ENCODE assay signal across 18 cellular contexts in genomic region chr10:117734626-117735405, GRCh38.
DNase-seq lines count a peak whose midpoint lies in the region; ATAC-seq and TF ChIP-seq lines count a peak whose summit lies in the region.
"Had no signal": no experiment of that assay in that cellular context is flagged by ENCODE, and none has a peak within 500 bp of the region (broad histone marks: within the 10 kb centered on the region; RNA-seq: fewer than 3 reads in every experiment).

No MANE protein-coding gene starts in this region.

- H3K4me1 ChIP-seq in HUES64 (ENCODE audit: insufficient read depth, low read length) (peaks cover 26% of the 10 kb centered on the region), iPS-15b (ENCODE audit: control insufficient read depth, insufficient read depth, low read length) (no peaks in the 10 kb centered on the region), trophoblast cell (ENCODE audit: control insufficient read depth in 1 of 2, insufficient read depth in 2 of 2, low read length in 2 of 2) (no peaks in the 10 kb centered on the region)
- H3K4me1 ChIP-seq: heart right ventricle, pancreas had no signal

- WGBS in HUES64: 55% methylated on average over 52 of the region's 52 CpGs
- no CpG with 5 or more reads among the region's 52 CpGs for WGBS in trophoblast cell (ENCODE audit: extremely low coverage, insufficient coverage, insufficient read length)

- H3K36me3 ChIP-seq in HUES64 (ENCODE audit: insufficient read depth, low read length) (no peaks in the 10 kb centered on the region), iPS-15b (ENCODE audit: control insufficient read depth, insufficient read depth, low read length) (no peaks in the 10 kb centered on the region), trophoblast cell (ENCODE audit: control insufficient read depth in 1 of 2, insufficient read depth in 2 of 2, low read length in 2 of 2) (no peaks in the 10 kb centered on the region)
- H3K36me3 ChIP-seq: heart right ventricle, pancreas had no signal

- H3K4me1 Mint-ChIP-seq in brain: peaks cover 42% of the 10 kb centered on the region
- H3K4me1 Mint-ChIP-seq: activated naive CD4-positive, alpha-beta T cell treated with anti-CD3 and anti-CD28 coated beads, Interleukin-2, amount 50 U/mL, for 24 hours; CD14-positive monocyte; stimulated activated naive B cell treated with anti-CD40 and anti-IgM and Interleukin-4, amounts not matched to agents 10 μg/mL and 1 μg/mL and 100 μg/mL, for 72 hours had no signal

- H3K4me2 ChIP-seq in trophoblast cell (ENCODE audit: low read length): peak overlapping the region; percentile 57

- H3K79me2 ChIP-seq in trophoblast cell (ENCODE audit: control insufficient read depth, insufficient read depth, low read length, poor library complexity): no peaks in the 10 kb centered on the region

- H3K79me1 ChIP-seq in trophoblast cell (ENCODE audit: low read length): no peaks in the 10 kb centered on the region

- DNase-seq in trophoblast cell: no peak
- no peak for DNase-seq in NCI-H82 treated with DMSO at 0.1 percent for 48 hours (lab: John Stamatoyannopoulos, UW; ENCODE audit: unreplicated experiment)
- DNase-seq in NCI-H1694 (lab: John Stamatoyannopoulos, UW): no peak
- DNase-seq: DMS 273 treated with DMSO at 0.1 percent for 48 hours; heart right ventricle; kidney glomerular epithelial cell; NCI-H2081 treated with DMSO at 0.1 percent for 48 hours; NCI-H510A; pancreas; stimulated activated naive B cell treated with anti-CD40 and anti-IgM and Interleukin-4, amounts not matched to agents 10 μg/mL and 1 μg/mL and 100 μg/mL, for 72 hours had no signal

- H3K14ac ChIP-seq in trophoblast cell (ENCODE audit: low read length): no peak overlapping the region

- no peak overlapping the region for H2BK12ac ChIP-seq in trophoblast cell (ENCODE audit: low read length)

- H3K4me3 Mint-ChIP-seq in brain: peak overlapping the region in 4 of 5 experiments; percentile 1 to 68 (median 20)
- H3K4me3 Mint-ChIP-seq: activated naive CD4-positive, alpha-beta T cell treated with anti-CD3 and anti-CD28 coated beads, Interleukin-2, amount 50 U/mL, for 24 hours; stimulated activated naive B cell treated with anti-CD40 and anti-IgM and Interleukin-4, amounts not matched to agents 10 μg/mL and 1 μg/mL and 100 μg/mL, for 72 hours had no signal

- H3K4me3 ChIP-seq in HUES64 (ENCODE audit: low read length) (peak overlapping the region; percentile 52), iPS-15b (ENCODE audit: low read depth, low read length) (peak overlapping the region; percentile 62), trophoblast cell (ENCODE audit: low read depth, low read length) (peak overlapping the region; percentile 20)
- H3K4me3 ChIP-seq: K562, pancreas had no signal

- peaks cover 79% of the 10 kb centered on the region for H3K27me3 Mint-ChIP-seq in brain

- ATAC-seq in SK-N-SH treated with all-trans-retinoic acid at 6 μM for 48 hours (no peak), GM21529 (IDR thresholded peaks at IDR 0.05; ENCODE audit: unreplicated experiment) (no peak)
- ATAC-seq: heart right ventricle; K562; pancreas; stimulated activated naive B cell treated with anti-CD40 and anti-IgM and Interleukin-4, amounts not matched to agents 10 μg/mL and 1 μg/mL and 100 μg/mL, for 72 hours had no signal

- H4K12ac ChIP-seq in trophoblast cell (ENCODE audit: low read depth, low read length): no peak overlapping the region

- H3K27ac ChIP-seq in HUES64 (ENCODE audit: low read depth, low read length): no peak overlapping the region
- H3K27ac ChIP-seq in trophoblast cell (ENCODE audit: low read depth, low read length): no peak overlapping the region
- H3K27ac ChIP-seq: heart right ventricle, pancreas had no signal

- H3K18ac ChIP-seq in trophoblast cell (ENCODE audit: low read length): no peak overlapping the region

- H3K9ac ChIP-seq in HUES64 (ENCODE audit: low read depth, low read length) (peak overlapping the region; percentile 52), iPS-15b (ENCODE audit: low read depth, low read length) (no peak overlapping the region), trophoblast cell (ENCODE audit: low read length) (no peak overlapping the region)

- no peak overlapping the region for H2BK5ac ChIP-seq in trophoblast cell (ENCODE audit: low read depth, low read length, poor library complexity)

- no peaks in the 10 kb centered on the region for H3K36me3 Mint-ChIP-seq in brain
- H3K36me3 Mint-ChIP-seq: activated naive CD4-positive, alpha-beta T cell treated with anti-CD3 and anti-CD28 coated beads, Interleukin-2, amount 50 U/mL, for 24 hours; CD14-positive monocyte; stimulated activated naive B cell treated with anti-CD40 and anti-IgM and Interleukin-4, amounts not matched to agents 10 μg/mL and 1 μg/mL and 100 μg/mL, for 72 hours had no signal

- H2AFZ ChIP-seq in trophoblast cell (ENCODE audit: insufficient read depth, low read length, poor library complexity): no peak overlapping the region

- no peak overlapping the region for H4K91ac ChIP-seq in trophoblast cell (ENCODE audit: low read depth, low read length)

- no peak overlapping the region for H3K27ac Mint-ChIP-seq in brain
- H3K27ac Mint-ChIP-seq: activated naive CD4-positive, alpha-beta T cell treated with anti-CD3 and anti-CD28 coated beads, Interleukin-2, amount 50 U/mL, for 24 hours; CD14-positive monocyte; stimulated activated naive B cell treated with anti-CD40 and anti-IgM and Interleukin-4, amounts not matched to agents 10 μg/mL and 1 μg/mL and 100 μg/mL, for 72 hours had no signal

- H3K4ac ChIP-seq in trophoblast cell (ENCODE audit: low read depth, low read length): no peak overlapping the region

- peaks cover 0 to 3% (median 0%) of the 10 kb centered on the region in 5 experiments for H3K9me3 Mint-ChIP-seq in brain
- H3K9me3 Mint-ChIP-seq: activated naive CD4-positive, alpha-beta T cell treated with anti-CD3 and anti-CD28 coated beads, Interleukin-2, amount 50 U/mL, for 24 hours; stimulated activated naive B cell treated with anti-CD40 and anti-IgM and Interleukin-4, amounts not matched to agents 10 μg/mL and 1 μg/mL and 100 μg/mL, for 72 hours had no signal

- no peak overlapping the region for H2BK120ac ChIP-seq in trophoblast cell (ENCODE audit: insufficient read depth, low read length, poor library complexity)

- H2AK5ac ChIP-seq in trophoblast cell (ENCODE audit: low read length): no peak overlapping the region

- H3K27me3 ChIP-seq in HUES64 (ENCODE audit: insufficient read depth, low read length) (peaks cover 50% of the 10 kb centered on the region), iPS-15b (ENCODE audit: control insufficient read depth, insufficient read depth, low read length) (peaks cover 64% of the 10 kb centered on the region), trophoblast cell (ENCODE audit: insufficient read depth, low read length) (no peaks in the 10 kb centered on the region)

- TF ChIP-seq CTCF in brain (conservative IDR thresholded peaks at IDR 0.05): no peak

- H3K23ac ChIP-seq in trophoblast cell (ENCODE audit: low read length): no peak overlapping the region

- no peak overlapping the region for H4K8ac ChIP-seq in trophoblast cell (ENCODE audit: low read depth, low read length)

- no peaks in the 10 kb centered on the region for H3K9me3 ChIP-seq in HUES64 (ENCODE audit: insufficient read depth, low read depth, low read length)
- no peaks in the 10 kb centered on the region for H3K9me3 ChIP-seq in iPS-15b (ENCODE audit: control insufficient read depth, insufficient read depth, low read length)
- no peaks in the 10 kb centered on the region for H3K9me3 ChIP-seq in trophoblast cell (ENCODE audit: insufficient read depth, low read depth, low read length)
- H3K9me3 ChIP-seq: heart right ventricle, pancreas had no signal

TF ChIP-seq in SK-N-SH treated with all-trans-retinoic acid at 6 μM for 48 hours, 23 proteins besides CTCF, POLR2A, EP300 and RAD21:
- no peak for TF ChIP-seq RARB (CRISPR knock-in tag; IDR thresholded peaks at IDR 0.05)
- TF ChIP-seq POU6F1 (CRISPR knock-in tag; IDR thresholded peaks at IDR 0.05; ENCODE audit: borderline replicate concordance, low read depth): no peak
- TF ChIP-seq SNAI2 (CRISPR knock-in tag; IDR thresholded peaks at IDR 0.05): no peak
- no peak for TF ChIP-seq ZC3H10 (CRISPR knock-in tag; IDR thresholded peaks at IDR 0.05)
- TF ChIP-seq CSDC2 (CRISPR knock-in tag; IDR thresholded peaks at IDR 0.05): no peak
- TF ChIP-seq ISL1 (CRISPR knock-in tag; IDR thresholded peaks at IDR 0.05): no peak
- no peak for TF ChIP-seq TCF4 (CRISPR knock-in tag; IDR thresholded peaks at IDR 0.05; ENCODE audit: borderline replicate concordance)
- TF ChIP-seq OSR1 (CRISPR knock-in tag; IDR thresholded peaks at IDR 0.05): no peak
- TF ChIP-seq CSRNP3 (CRISPR knock-in tag; IDR thresholded peaks at IDR 0.05): no peak
- TF ChIP-seq ARNTL (CRISPR knock-in tag; IDR thresholded peaks at IDR 0.05; ENCODE audit: borderline replicate concordance, low read depth): no peak
- no peak for TF ChIP-seq ZFP30 (CRISPR knock-in tag; IDR thresholded peaks at IDR 0.05)
- no peak for TF ChIP-seq ZFP3 (CRISPR knock-in tag; IDR thresholded peaks at IDR 0.05)
- TF ChIP-seq ZNF70 (CRISPR knock-in tag; IDR thresholded peaks at IDR 0.05): no peak
